In genomic region chr3:27134165-27134796, GRCh38 we compare ENCODE assay signal across 8 cellular contexts.
DNase-seq lines count a peak whose midpoint lies in the region; ATAC-seq and TF ChIP-seq lines count a peak whose summit lies in the region.

No MANE protein-coding gene starts in this region.

- H3K4me3 Mint-ChIP-seq in CD8-positive, alpha-beta T cell, result no peak overlapping the region
- H3K4me3 Mint-ChIP-seq in natural killer cell, result no peak overlapping the region
- no peak overlapping the region for H3K4me3 Mint-ChIP-seq in stimulated activated naive B cell treated with anti-CD40 and anti-IgM and Interleukin-4, amounts not matched to agents 10 μg/mL and 1 μg/mL and 100 μg/mL, for 72 hours

- no peaks in the 10 kb centered on the region for H3K4me1 ChIP-seq in CD8-positive, alpha-beta T cell (ENCODE audit: insufficient read depth, low read length)
- peaks cover 0 to 28% (median 0%) of the 10 kb centered on the region in 3 donors for H3K4me1 ChIP-seq in esophagus squamous epithelium

- no peak overlapping the region for H3K4me3 ChIP-seq in CD8-positive, alpha-beta T cell (ENCODE audit: low read depth, low read length)
- H3K4me3 ChIP-seq in esophagus squamous epithelium, result no peak overlapping the region

- peak; percentile 5 to 77 (median 46) for DNase-seq in CD8-positive, alpha-beta T cell
- DNase-seq in GM19240 (ENCODE audit: insufficient read length, low spot score) (peak; percentile 23), NOMO-1 (lab: John Stamatoyannopoulos, UW; ENCODE audit: unreplicated experiment in 2 of 2) (peak; percentile 12 to 66), esophagus squamous epithelium (lab: John Stamatoyannopoulos, UW) (no peak), natural killer cell (peak; percentile 32)
- peak; percentile 55 for DNase-seq in activated CD8-positive, alpha-beta memory T cell treated with anti-CD3 and anti-CD28 coated beads, Interleukin-2, amount 50 U/mL, for 4 hours
- DNase-seq in stimulated activated naive B cell treated with anti-CD40 and anti-IgM and Interleukin-4, amounts not matched to agents 10 μg/mL and 1 μg/mL and 100 μg/mL, for 72 hours, result peak; percentile 24

- peak; percentile 91 for TF ChIP-seq CTCF in CD8-positive, alpha-beta T cell (IDR thresholded peaks at IDR 0.05)
- TF ChIP-seq CTCF in esophagus squamous epithelium (IDR thresholded peaks at IDR 0.05), result peak; percentile 63 to 88 (median 82)
- peak; percentile 80 for TF ChIP-seq CTCF in natural killer cell (IDR thresholded peaks at IDR 0.05)

- ATAC-seq in CD8-positive, alpha-beta T cell, result peak; percentile 78
- ATAC-seq in HG03280 (IDR thresholded peaks at IDR 0.05; ENCODE audit: unreplicated experiment), result peak; percentile 91
- ATAC-seq in natural killer cell, result peak; percentile 77 to 87 (median 82)
- peak; percentile 79 to 82 for ATAC-seq in stimulated activated naive B cell treated with anti-CD40 and anti-IgM and Interleukin-4, amounts not matched to agents 10 μg/mL and 1 μg/mL and 100 μg/mL, for 72 hours (replicated peaks)

- peaks cover 2% of the 10 kb centered on the region for H3K27me3 Mint-ChIP-seq in CD8-positive, alpha-beta T cell (ENCODE audit: low read depth)
- no peaks in the 10 kb centered on the region for H3K27me3 Mint-ChIP-seq in natural killer cell (ENCODE audit: low read depth in 2 of 2)
- peaks cover 0 to 4% of the 10 kb centered on the region in 2 donors for H3K27me3 Mint-ChIP-seq in stimulated activated naive B cell treated with anti-CD40 and anti-IgM and Interleukin-4, amounts not matched to agents 10 μg/mL and 1 μg/mL and 100 μg/mL, for 72 hours

- H3K36me3 Mint-ChIP-seq in CD8-positive, alpha-beta T cell, result no peaks in the 10 kb centered on the region
- no peaks in the 10 kb centered on the region for H3K36me3 Mint-ChIP-seq in natural killer cell
- no peaks in the 10 kb centered on the region for H3K36me3 Mint-ChIP-seq in stimulated activated naive B cell treated with anti-CD40 and anti-IgM and Interleukin-4, amounts not matched to agents 10 μg/mL and 1 μg/mL and 100 μg/mL, for 72 hours

- H3K9me3 Mint-ChIP-seq in CD8-positive, alpha-beta T cell, result no peaks in the 10 kb centered on the region
- H3K9me3 Mint-ChIP-seq in natural killer cell, result no peaks in the 10 kb centered on the region
- no peaks in the 10 kb centered on the region for H3K9me3 Mint-ChIP-seq in stimulated activated naive B cell treated with anti-CD40 and anti-IgM and Interleukin-4, amounts not matched to agents 10 μg/mL and 1 μg/mL and 100 μg/mL, for 72 hours

- intact Hi-C loops in CD8-positive, alpha-beta T cell (cut with DNase I, micrococcal nuclease), result loop anchor here (2.0 to 5.0 kb wide), 5 partner anchors 333 to 1197 kb away; no protein-coding TSS in a partner anchor
- intact Hi-C loops in esophagus squamous epithelium (cut with DNase I), result loop anchor here (10.0 kb wide), 1 partner anchor 141 kb away; no protein-coding TSS in a partner anchor
- intact Hi-C loops in natural killer cell (cut with micrococcal nuclease), result loop anchor here (1.0 to 5.0 kb wide), 3 partner anchors 333 to 1198 kb away; no protein-coding TSS in a partner anchor

- H3K4me1 Mint-ChIP-seq in CD8-positive, alpha-beta T cell (ENCODE audit: low read depth), result no peaks in the 10 kb centered on the region
- H3K4me1 Mint-ChIP-seq in natural killer cell, result no peaks in the 10 kb centered on the region
- H3K4me1 Mint-ChIP-seq in stimulated activated naive B cell treated with anti-CD40 and anti-IgM and Interleukin-4, amounts not matched to agents 10 μg/mL and 1 μg/mL and 100 μg/mL, for 72 hours, result no peaks in the 10 kb centered on the region

- H3K27ac ChIP-seq in CD8-positive, alpha-beta T cell (ENCODE audit: low read depth, low read length), result no peak overlapping the region
- no peak overlapping the region for H3K27ac ChIP-seq in esophagus squamous epithelium

- CTCF ChIA-PET in CD8-positive, alpha-beta T cell (lab: Charles Lee), result interaction anchor here (0.5 to 2.8 kb wide), 8 partner anchors 8 to 552 kb away, joined by 3 to 18 read pairs (median 5); no protein-coding TSS in a partner anchor

- no peaks in the 10 kb centered on the region for H3K9me3 ChIP-seq in CD8-positive, alpha-beta T cell (ENCODE audit: low read length)
- no peaks in the 10 kb centered on the region for H3K9me3 ChIP-seq in esophagus squamous epithelium

- no peaks in the 10 kb centered on the region for H3K36me3 ChIP-seq in CD8-positive, alpha-beta T cell (ENCODE audit: insufficient read depth, low read length)
- no peaks in the 10 kb centered on the region for H3K36me3 ChIP-seq in esophagus squamous epithelium

- WGBS in esophagus squamous epithelium, 2 donors, result 36 to 48% methylated on average over 2 of the region's 2 CpGs

- TF ChIP-seq POLR2A in esophagus squamous epithelium (IDR thresholded peaks at IDR 0.05), result no peak

- no peak overlapping the region for H3K27ac Mint-ChIP-seq in CD8-positive, alpha-beta T cell
- H3K27ac Mint-ChIP-seq in natural killer cell, result no peak overlapping the region
- no peak overlapping the region for H3K27ac Mint-ChIP-seq in stimulated activated naive B cell treated with anti-CD40 and anti-IgM and Interleukin-4, amounts not matched to agents 10 μg/mL and 1 μg/mL and 100 μg/mL, for 72 hours

- POLR2A ChIA-PET in CD8-positive, alpha-beta T cell (lab: Charles Lee), result interaction anchor here (0.6 kb wide), 1 partner anchor 113 kb away, joined by 3 read pairs; no protein-coding TSS in a partner anchor

- H3K27me3 ChIP-seq in CD8-positive, alpha-beta T cell (ENCODE audit: insufficient read depth, low read length), result no peaks in the 10 kb centered on the region
- no peaks in the 10 kb centered on the region for H3K27me3 ChIP-seq in esophagus squamous epithelium
